Comparison of ENCODE assay signal across 1 cellular context in the genomic region with DNA sequence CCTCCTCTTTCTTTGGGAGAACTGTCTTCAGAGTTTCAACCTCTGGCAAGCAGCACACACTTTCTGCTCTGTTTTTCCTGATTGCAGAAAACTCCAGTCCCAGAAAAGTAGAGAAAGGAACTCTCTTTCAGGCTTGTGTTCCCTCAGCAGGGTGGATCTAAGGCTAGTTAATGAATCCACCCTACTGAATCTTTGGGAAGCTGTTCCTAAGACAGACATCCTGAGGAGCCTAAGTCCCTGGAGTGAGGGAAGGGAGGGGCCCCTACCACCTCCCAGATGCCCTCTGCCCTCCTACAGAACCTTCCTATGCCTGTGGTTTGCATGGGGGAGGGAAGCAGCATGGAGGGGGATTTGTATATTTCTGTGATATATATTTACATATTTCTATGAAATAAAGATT.
TF ChIP-seq lines count a peak whose summit lies in the region.

No MANE protein-coding gene starts in this region.

TF ChIP-seq in WTC11, 78 proteins besides CTCF, POLR2A, EP300 and RAD21 (continued from another document):
- TF ChIP-seq, protein P1, sequence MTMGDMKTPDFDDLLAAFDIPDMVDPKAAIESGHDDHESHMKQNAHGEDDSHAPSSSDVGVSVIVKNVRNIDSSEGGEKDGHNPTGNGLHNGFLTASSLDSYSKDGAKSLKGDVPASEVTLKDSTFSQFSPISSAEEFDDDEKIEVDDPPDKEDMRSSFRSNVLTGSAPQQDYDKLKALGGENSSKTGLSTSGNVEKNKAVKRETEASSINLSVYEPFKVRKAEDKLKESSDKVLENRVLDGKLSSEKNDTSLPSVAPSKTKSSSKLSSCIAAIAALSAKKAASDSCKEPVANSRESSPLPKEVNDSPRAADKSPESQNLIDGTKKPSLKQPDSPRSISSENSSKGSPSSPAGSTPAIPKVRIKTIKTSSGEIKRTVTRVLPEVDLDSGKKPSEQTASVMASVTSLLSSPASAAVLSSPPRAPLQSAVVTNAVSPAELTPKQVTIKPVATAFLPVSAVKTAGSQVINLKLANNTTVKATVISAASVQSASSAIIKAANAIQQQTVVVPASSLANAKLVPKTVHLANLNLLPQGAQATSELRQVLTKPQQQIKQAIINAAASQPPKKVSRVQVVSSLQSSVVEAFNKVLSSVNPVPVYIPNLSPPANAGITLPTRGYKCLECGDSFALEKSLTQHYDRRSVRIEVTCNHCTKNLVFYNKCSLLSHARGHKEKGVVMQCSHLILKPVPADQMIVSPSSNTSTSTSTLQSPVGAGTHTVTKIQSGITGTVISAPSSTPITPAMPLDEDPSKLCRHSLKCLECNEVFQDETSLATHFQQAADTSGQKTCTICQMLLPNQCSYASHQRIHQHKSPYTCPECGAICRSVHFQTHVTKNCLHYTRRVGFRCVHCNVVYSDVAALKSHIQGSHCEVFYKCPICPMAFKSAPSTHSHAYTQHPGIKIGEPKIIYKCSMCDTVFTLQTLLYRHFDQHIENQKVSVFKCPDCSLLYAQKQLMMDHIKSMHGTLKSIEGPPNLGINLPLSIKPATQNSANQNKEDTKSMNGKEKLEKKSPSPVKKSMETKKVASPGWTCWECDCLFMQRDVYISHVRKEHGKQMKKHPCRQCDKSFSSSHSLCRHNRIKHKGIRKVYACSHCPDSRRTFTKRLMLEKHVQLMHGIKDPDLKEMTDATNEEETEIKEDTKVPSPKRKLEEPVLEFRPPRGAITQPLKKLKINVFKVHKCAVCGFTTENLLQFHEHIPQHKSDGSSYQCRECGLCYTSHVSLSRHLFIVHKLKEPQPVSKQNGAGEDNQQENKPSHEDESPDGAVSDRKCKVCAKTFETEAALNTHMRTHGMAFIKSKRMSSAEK (CRISPR knock-in tag; IDR thresholded peaks at IDR 0.05; ENCODE audit: borderline replicate concordance) = no peak
- no peak; the same call in 1 of the 2 replicates for TF ChIP-seq ZNF423 (CRISPR knock-in tag; IDR thresholded peaks at IDR 0.05)
- TF ChIP-seq, protein P2, sequence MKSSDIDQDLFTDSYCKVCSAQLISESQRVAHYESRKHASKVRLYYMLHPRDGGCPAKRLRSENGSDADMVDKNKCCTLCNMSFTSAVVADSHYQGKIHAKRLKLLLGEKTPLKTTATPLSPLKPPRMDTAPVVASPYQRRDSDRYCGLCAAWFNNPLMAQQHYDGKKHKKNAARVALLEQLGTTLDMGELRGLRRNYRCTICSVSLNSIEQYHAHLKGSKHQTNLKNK (CRISPR knock-in tag; IDR thresholded peaks at IDR 0.05) = no peak
- no peak for TF ChIP-seq ZNF138 (CRISPR knock-in tag; conservative IDR thresholded peaks at IDR 0.05)
- TF ChIP-seq FOXP1 (CRISPR knock-in tag; IDR thresholded peaks at IDR 0.05; ENCODE audit: borderline replicate concordance) = no peak
- no peak for TF ChIP-seq TEAD4 (CRISPR knock-in tag; IDR thresholded peaks at IDR 0.05)
- TF ChIP-seq CREB1 (CRISPR knock-in tag; IDR thresholded peaks at IDR 0.05) = no peak
- no peak for TF ChIP-seq TP53 (CRISPR knock-in tag; IDR thresholded peaks at IDR 0.05)
- no peak for TF ChIP-seq ELF4 (CRISPR knock-in tag; IDR thresholded peaks at IDR 0.05; ENCODE audit: low read depth)
- no peak for TF ChIP-seq ZNF671 (CRISPR knock-in tag; IDR thresholded peaks at IDR 0.05)
- TF ChIP-seq NFE2L1 (CRISPR knock-in tag; IDR thresholded peaks at IDR 0.05) = no peak
